In the genomic region with DNA sequence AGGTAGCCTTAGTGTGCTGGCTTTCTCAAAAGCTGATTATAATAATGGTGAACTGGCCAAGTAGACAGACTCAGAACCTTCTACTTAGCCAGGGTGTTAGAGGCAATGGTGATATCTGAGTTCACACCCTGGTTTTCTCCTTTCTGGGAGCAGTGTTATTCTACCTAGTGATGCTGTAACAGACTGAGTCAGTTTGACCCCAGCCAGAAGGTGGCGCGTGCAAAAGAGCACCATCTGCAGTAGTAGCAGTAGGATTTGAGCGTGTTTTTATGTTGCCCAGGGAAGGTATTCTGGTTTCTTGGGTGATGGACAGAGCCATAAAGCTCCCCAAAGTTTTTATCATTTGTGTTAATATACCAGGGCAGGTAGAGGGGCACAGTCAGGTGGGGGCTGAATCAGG, we compare ENCODE assay signal across 22 cellular contexts.
"Had no signal": no experiment of that assay in that cellular context is flagged by ENCODE, and none has a peak within 500 bp of the region (broad histone marks: within the 10 kb centered on the region; RNA-seq: fewer than 3 reads in every experiment).

No MANE protein-coding gene starts in this region.

- DNase-seq: cerebellar nuclear complex; cortex of kidney; effector memory CD8-positive, alpha-beta T cell; hypothalamus; left cardiac atrium; left lung; mesenchymal stem cell; midbrain; naive thymus-derived CD8-positive, alpha-beta T cell; sigmoid colon; stimulated activated CD4-positive, alpha-beta T cell treated with anti-CD3 and anti-CD28 coated beads, Interleukin-2, amount 100 ng/mL, for 24 hours; stimulated activated CD4-positive, alpha-beta T cell treated with anti-CD3 and anti-CD28 coated beads, Interleukin-4, amount 100 ng/mL, for 24 hours; stimulated activated naive CD8-positive, alpha-beta T cell treated with anti-CD3 and anti-CD28 coated beads, Interleukin-15, Interleukin-2, amounts not matched to agents 100 U/mL and 50 U/mL, for 24 hours; substantia nigra; testis; tibial artery had no signal

- H3K36me3 ChIP-seq: left lung, neutrophil, prostate gland, right atrium auricular region, sigmoid colon, tibial artery had no signal

- H3K27me3 Mint-ChIP-seq: effector memory CD8-positive, alpha-beta T cell; naive thymus-derived CD8-positive, alpha-beta T cell; stimulated activated memory B cell treated with anti-CD40 and anti-IgM and Interleukin-4, amounts not matched to agents 10 μg/mL and 1 μg/mL and 100 μg/mL, for 72 hours; type B pancreatic cell had no signal

- H3K4me3 Mint-ChIP-seq: effector memory CD8-positive, alpha-beta T cell; naive thymus-derived CD8-positive, alpha-beta T cell; stimulated activated memory B cell treated with anti-CD40 and anti-IgM and Interleukin-4, amounts not matched to agents 10 μg/mL and 1 μg/mL and 100 μg/mL, for 72 hours; type B pancreatic cell had no signal

- H3K27ac Mint-ChIP-seq: effector memory CD8-positive, alpha-beta T cell; naive thymus-derived CD8-positive, alpha-beta T cell; stimulated activated memory B cell treated with anti-CD40 and anti-IgM and Interleukin-4, amounts not matched to agents 10 μg/mL and 1 μg/mL and 100 μg/mL, for 72 hours; type B pancreatic cell had no signal

- H3K36me3 Mint-ChIP-seq: naive thymus-derived CD8-positive, alpha-beta T cell; stimulated activated memory B cell treated with anti-CD40 and anti-IgM and Interleukin-4, amounts not matched to agents 10 μg/mL and 1 μg/mL and 100 μg/mL, for 72 hours; type B pancreatic cell had no signal

- H3K27ac ChIP-seq: left lung, neutrophil, parathyroid adenoma, prostate gland, right atrium auricular region, sigmoid colon, testis, tibial artery had no signal

- H3K4me3 ChIP-seq: left lung, prostate gland, right atrium auricular region, sigmoid colon, testis, tibial artery had no signal

- H3K4me1 Mint-ChIP-seq: naive thymus-derived CD8-positive, alpha-beta T cell; stimulated activated memory B cell treated with anti-CD40 and anti-IgM and Interleukin-4, amounts not matched to agents 10 μg/mL and 1 μg/mL and 100 μg/mL, for 72 hours had no signal

- ATAC-seq: effector memory CD8-positive, alpha-beta T cell; left cardiac atrium; left lung; naive thymus-derived CD8-positive, alpha-beta T cell; stimulated activated memory B cell treated with anti-CD40 and anti-IgM and Interleukin-4, amounts not matched to agents 10 μg/mL and 1 μg/mL and 100 μg/mL, for 72 hours; stimulated activated naive CD8-positive, alpha-beta T cell treated with anti-CD3 and anti-CD28 coated beads, Interleukin-15, Interleukin-2, amounts not matched to agents 100 U/mL and 50 U/mL, for 24 hours had no signal

- H3K4me1 ChIP-seq: left lung, parathyroid adenoma, prostate gland, right atrium auricular region, sigmoid colon, testis, tibial artery had no signal

- H3K9ac ChIP-seq: parathyroid adenoma had no signal

- H3K9me3 ChIP-seq: left lung, neutrophil, prostate gland, sigmoid colon, testis, tibial artery had no signal

- H3K27me3 ChIP-seq: left lung, neutrophil, right atrium auricular region, testis, tibial artery had no signal
